11 cellular contexts compared by ENCODE assay signal in the genomic region with DNA sequence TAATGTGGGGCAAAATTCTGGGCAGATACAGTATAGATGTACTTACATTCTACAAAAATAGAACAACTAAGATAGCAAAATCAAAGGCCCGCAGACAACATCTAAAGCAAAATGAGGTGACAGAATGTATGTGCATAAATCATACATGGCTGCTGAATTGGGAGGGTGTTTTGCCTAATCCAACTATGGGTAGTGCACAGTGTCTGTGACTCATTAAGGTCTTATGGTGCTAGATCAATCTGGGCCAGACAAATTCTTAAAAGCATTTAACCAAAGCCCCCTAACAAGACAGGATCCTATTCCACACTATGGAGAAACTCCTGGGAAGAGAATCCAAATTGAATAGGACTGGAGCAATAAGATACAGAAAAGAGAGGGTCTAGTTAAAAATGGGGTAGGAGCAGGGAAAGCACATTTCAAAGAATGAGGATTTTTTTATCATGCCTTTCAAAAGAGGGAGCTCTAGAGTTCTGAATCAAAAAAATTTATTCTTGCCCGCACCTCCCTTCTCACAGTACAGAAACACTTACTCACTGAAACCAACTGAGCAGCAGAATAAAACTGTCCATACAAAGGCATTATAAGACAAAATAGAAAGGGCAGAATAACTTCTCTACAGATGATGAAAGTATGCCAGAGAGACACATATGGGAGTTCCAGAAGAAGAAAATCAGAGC.
A peak's percentile ranks its signal among the peaks of the same experiment; 100 is the strongest.
DNase-seq lines count a peak whose midpoint lies in the region; ATAC-seq and TF ChIP-seq lines count a peak whose summit lies in the region.
"Had no signal": no experiment of that assay in that cellular context is flagged by ENCODE, and none has a peak within 500 bp of the region (broad histone marks: within the 10 kb centered on the region; RNA-seq: fewer than 3 reads in every experiment).

No MANE protein-coding gene starts in this region.

- H3K4me3 ChIP-seq in astrocyte of the cerebellum (ENCODE audit: low read depth, low read length): no peak overlapping the region
- no peak overlapping the region for H3K4me3 ChIP-seq in naive thymus-derived CD4-positive, alpha-beta T cell (ENCODE audit: low read length)
- H3K4me3 ChIP-seq: mucosa of descending colon had no signal

- intact Hi-C loops in naive thymus-derived CD4-positive, alpha-beta T cell (cut with micrococcal nuclease): no loop called here

- no peaks in the 10 kb centered on the region for H3K36me3 ChIP-seq in naive thymus-derived CD4-positive, alpha-beta T cell (ENCODE audit: control insufficient read depth in 2 of 3, insufficient read depth in 3 of 3, low read length in 3 of 3)

- POLR2A ChIA-PET in naive thymus-derived CD4-positive, alpha-beta T cell (lab: Charles Lee): interaction anchor here (0.8 kb wide), 2 partner anchors 479 to 582 kb away, joined by 3 read pairs; no protein-coding TSS in a partner anchor

- H3K4me3 Mint-ChIP-seq in naive thymus-derived CD4-positive, alpha-beta T cell: no peak overlapping the region

- H3K27ac Mint-ChIP-seq in naive thymus-derived CD4-positive, alpha-beta T cell: no peak overlapping the region

- in situ Hi-C loops in astrocyte of the cerebellum (cut with HindIII; ENCODE audit: low sequenced_read_pairs): loop anchor here (25.0 kb wide), 1 partner anchor 540 kb away; a partner anchor contains a TSS

- ATAC-seq in naive thymus-derived CD4-positive, alpha-beta T cell: no peak
- ATAC-seq: mucosa of descending colon had no signal

- DNase-seq in EH (ENCODE audit: low read depth) (peak; percentile 51), astrocyte of the cerebellum (ENCODE audit: low read depth) (no peak), myocyte (ENCODE audit: low read depth) (peak; percentile 40), DMS 273 treated with DMSO at 0.1 percent for 48 hours (lab: John Stamatoyannopoulos, UW) (no peak), epidermal melanocyte (ENCODE audit: insufficient read length, low spot score) (no peak), NCI-H446 (lab: John Stamatoyannopoulos, UW) (no peak)
- no peak for DNase-seq in naive thymus-derived CD4-positive, alpha-beta T cell
- DNase-seq: mucosa of descending colon; SHP77 treated with DMSO at 0.1 percent for 48 hours; stimulated activated CD4-positive, alpha-beta T cell treated with anti-CD3 and anti-CD28 coated beads, Interleukin-1b, Interleukin-23, amount 100 ng/mL, for 48 hours had no signal

- H3K27me3 Mint-ChIP-seq in naive thymus-derived CD4-positive, alpha-beta T cell: no peaks in the 10 kb centered on the region

- peaks cover 0 to 6% (median 5%) of the 10 kb centered on the region in 3 experiments for H3K9me3 ChIP-seq in naive thymus-derived CD4-positive, alpha-beta T cell (ENCODE audit: control insufficient read depth in 2 of 3, low read length in 3 of 3)
- H3K9me3 ChIP-seq: mucosa of descending colon had no signal

- H3K27me3 ChIP-seq in naive thymus-derived CD4-positive, alpha-beta T cell (ENCODE audit: control insufficient read depth in 2 of 2, insufficient read depth in 2 of 2, low read length in 2 of 2): no peaks in the 10 kb centered on the region

- TF ChIP-seq CTCF in LNCAP (IDR thresholded peaks at IDR 0.05): peak; percentile 32; the same call in 1 of the 2 replicates
- TF ChIP-seq CTCF in astrocyte of the cerebellum (IDR thresholded peaks at IDR 0.05; ENCODE audit: low read depth, low read length, missing control alignments): peak; percentile 18

- no peak overlapping the region for H3K27ac ChIP-seq in naive thymus-derived CD4-positive, alpha-beta T cell (ENCODE audit: low read depth, low read length)

- CTCF ChIA-PET in naive thymus-derived CD4-positive, alpha-beta T cell (lab: Charles Lee): no interaction called here

- H3K4me1 ChIP-seq in naive thymus-derived CD4-positive, alpha-beta T cell (ENCODE audit: control insufficient read depth in 2 of 2, insufficient read depth in 2 of 2, low read length in 2 of 2): no peaks in the 10 kb centered on the region

- H3K4me1 Mint-ChIP-seq in naive thymus-derived CD4-positive, alpha-beta T cell: peaks cover 0 to 9% (median 3%) of the 10 kb centered on the region in 7 donors

- H3K9me3 Mint-ChIP-seq in naive thymus-derived CD4-positive, alpha-beta T cell: peaks cover 1 to 30% (median 16%) of the 10 kb centered on the region in 11 donors

- H3K36me3 Mint-ChIP-seq in naive thymus-derived CD4-positive, alpha-beta T cell: peaks cover 0 to 13% (median 9%) of the 10 kb centered on the region in 5 donors

Comparison
In these comparisons a context has a peak if more than half of its experiments do, and no peak if none do; other contexts are left out.
1. DNase-seq: peak in EH (single experiment) and myocyte (single experiment); none in astrocyte of the cerebellum (single experiment), DMS 273 treated with DMSO at 0.1 percent for 48 hours (single experiment), naive thymus-derived CD4-positive, alpha-beta T cell (0 of 9), epidermal melanocyte (single experiment) and NCI-H446 (0 of 2).